ENCODE assay signal across 8 cellular contexts in genomic region chr15:88657326-88658069, GRCh38. TPM values are rescaled to one million over a fixed set of nuclear protein-coding genes. Genes with fewer than 3 reads are reported as not detected.
DNase-seq lines count a peak whose midpoint lies in the region; ATAC-seq, FAIRE-seq and TF ChIP-seq lines count a peak whose summit lies in the region.

No MANE protein-coding gene starts in this region.

- no peak for ATAC-seq in HG02759 (IDR thresholded peaks at IDR 0.05; ENCODE audit: unreplicated experiment)
- no peak for ATAC-seq in HG03457 (IDR thresholded peaks at IDR 0.05; ENCODE audit: unreplicated experiment)

- peaks cover 18% of the 10 kb centered on the region for H3K4me1 ChIP-seq in NT2/D1 (ENCODE audit: insufficient read depth, insufficient read length)

- FAIRE-seq in GM12892 (lab: Jason Lieb, UNC), result peak; percentile 62

- peak; percentile 92 for TF ChIP-seq CTCF in C4-2B (conservative IDR thresholded peaks at IDR 0.05)

- H3K9ac ChIP-seq in NT2/D1 (ENCODE audit: insufficient read length, low read depth), result peak overlapping the region; percentile 3

- DNase-seq in GM12892 (ENCODE audit: insufficient read length), result no peak
- no peak for DNase-seq in NT2/D1 (ENCODE audit: low read depth, low spot score)
- DNase-seq in ecto neural progenitor cell (ENCODE audit: low spot score), result peak; percentile 75
- peak; percentile 47 for DNase-seq in myocyte (ENCODE audit: low read depth)
- no peak for DNase-seq in NCI-H187 (lab: John Stamatoyannopoulos, UW)

- no peaks in the 10 kb centered on the region for H3K36me3 ChIP-seq in NT2/D1 (ENCODE audit: insufficient read depth, insufficient read length, low read length)

- no peak for TF ChIP-seq POLR2A in GM12892 (IDR thresholded peaks at IDR 0.05; ENCODE audit: low read depth, low read length)

- H3K27me3 ChIP-seq in NT2/D1 (ENCODE audit: insufficient read depth, insufficient read length), result no peaks in the 10 kb centered on the region

- no peak overlapping the region for H3K27ac ChIP-seq in C4-2B

- H3K4me3 ChIP-seq in NT2/D1 (ENCODE audit: insufficient read length, low read depth), result no peak overlapping the region

- H3K9me3 ChIP-seq in NT2/D1 (ENCODE audit: insufficient read depth, low read length), result 0 out of 2 replicates have a peak, but pooled peaks cover 6% of the 10 kb centered on the region

RNA-seq across cellular contexts. Expression of gene ISG20, which starts 18.7 kb away (rescaled TPM):
- 62.9 TPM for polyA plus RNA-seq in GM12892 (2012; ENCODE audit: missing spikeins)
- total RNA-seq in myocyte, result 0.16 and 0.29 TPM in 2 replicates
- polyA plus RNA-seq in myocyte (2012), result 0.95 TPM

RNA-seq across cellular contexts. Expression of gene AEN, which starts 36.4 kb away (rescaled TPM):
- polyA plus RNA-seq in GM12892 (2012; ENCODE audit: missing spikeins), result 22.9 TPM
- 50.3 and 52.3 TPM in 2 replicates for total RNA-seq in myocyte
- polyA plus RNA-seq in myocyte (2012), result 28.2 TPM

Comparison
In these comparisons a context has a peak if more than half of its experiments do, and no peak if none do; other contexts are left out.
1. DNase-seq: peak in ecto neural progenitor cell (single experiment) and myocyte (single experiment); none in GM12892 (single experiment), NT2/D1 (single experiment) and NCI-H187 (0 of 2).